1 cellular context compared by ENCODE assay signal in the genomic region with DNA sequence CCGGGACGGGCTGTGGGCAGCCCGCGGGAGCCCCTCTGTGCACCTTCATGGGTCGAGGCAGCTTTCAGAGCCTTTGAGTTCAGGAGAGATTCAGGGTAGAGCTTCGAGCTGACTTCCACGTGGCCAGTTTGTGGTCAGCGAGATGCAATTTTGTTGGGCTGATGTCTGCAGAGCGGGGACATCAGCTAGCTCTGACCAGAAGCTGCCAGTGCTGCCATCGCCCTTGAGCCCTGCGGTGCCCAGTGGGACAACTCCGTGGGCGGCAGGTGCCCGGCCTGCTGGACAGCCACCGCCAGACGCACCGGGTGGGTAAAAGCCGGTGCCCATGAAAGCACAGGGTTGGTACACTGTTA.
TF ChIP-seq lines count a peak whose summit lies in the region.

No MANE protein-coding gene starts in this region.

TF ChIP-seq in endothelial cell of umbilical vein, 7 proteins besides CTCF, POLR2A, EP300 and RAD21:
- TF ChIP-seq, protein P1, sequence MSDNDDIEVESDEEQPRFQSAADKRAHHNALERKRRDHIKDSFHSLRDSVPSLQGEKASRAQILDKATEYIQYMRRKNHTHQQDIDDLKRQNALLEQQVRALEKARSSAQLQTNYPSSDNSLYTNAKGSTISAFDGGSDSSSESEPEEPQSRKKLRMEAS (IDR thresholded peaks at IDR 0.05; ENCODE audit: insufficient read depth, insufficient read length): peak; percentile 57
- TF ChIP-seq POLR2AphosphoS5 (IDR thresholded peaks at IDR 0.05; ENCODE audit: insufficient read depth, low read depth, low read length): no peak
